ENCODE assay signal across 9 cellular contexts in genomic region chr9:120920495-120921178, GRCh38. TPM values are rescaled to one million over a fixed set of nuclear protein-coding genes. Genes with fewer than 3 reads are reported as not detected.
DNase-seq lines count a peak whose midpoint lies in the region; ATAC-seq and TF ChIP-seq lines count a peak whose summit lies in the region.
"Had no signal": no experiment of that assay in that cellular context is flagged by ENCODE, and none has a peak within 500 bp of the region (broad histone marks: within the 10 kb centered on the region; RNA-seq: fewer than 3 reads in every experiment).

No MANE protein-coding gene starts in this region.

- H3K27ac ChIP-seq in OCI-LY7 (ENCODE audit: low read depth, low read length, poor library complexity, severe bottlenecking) (peak overlapping the region; percentile 29), dorsolateral prefrontal cortex (peak overlapping the region in 39 of 59 donors; percentile 11 to 99 (median 89)), subcutaneous abdominal adipose tissue (ENCODE audit: low read depth, low read length) (peak overlapping the region; percentile 49)

- H3K4me3 Mint-ChIP-seq in activated naive CD4-positive, alpha-beta T cell treated with anti-CD3 and anti-CD28 coated beads for 36 hours: peak overlapping the region; percentile 92

- no peaks in the 10 kb centered on the region for H4K20me1 ChIP-seq in OCI-LY7 (ENCODE audit: insufficient read depth, low read length)

- no TSS peak for BruUV-seq in OCI-LY7 (replicated peaks; lab: Mats Ljungman, UMichigan)

- H2AFZ ChIP-seq in OCI-LY7 (ENCODE audit: low read length): 0 out of 2 replicates have a peak overlapping the region, but pooled peaks have one; percentile 52

- H3K36me3 ChIP-seq in OCI-LY7 (ENCODE audit: insufficient read depth, low read length) (peaks cover 42% of the 10 kb centered on the region), subcutaneous abdominal adipose tissue (ENCODE audit: control insufficient read depth in 5 of 5, insufficient read depth in 5 of 5, low read length in 5 of 5) (no peaks in the 10 kb centered on the region)

- peak overlapping the region; percentile 59 for H3K4me2 ChIP-seq in OCI-LY7 (ENCODE audit: low read length)

- peak; percentile 61 for DNase-seq in activated naive CD4-positive, alpha-beta T cell treated with anti-CD3 and anti-CD28 coated beads for 36 hours
- DNase-seq in activated naive CD4-positive, alpha-beta T cell treated with anti-CD3 and anti-CD28 coated beads, Interleukin-2, amount 50 U/mL, for 16 hours: no peak
- DNase-seq in OCI-LY7 (ENCODE audit: low spot score) (no peak), dorsolateral prefrontal cortex (no peak), cerebellum (ENCODE audit: low spot score) (no peak), Ammon's horn (ENCODE audit: low spot score) (no peak)
- DNase-seq: occipital lobe had no signal

- peaks cover 81% of the 10 kb centered on the region for H3K4me1 Mint-ChIP-seq in activated naive CD4-positive, alpha-beta T cell treated with anti-CD3 and anti-CD28 coated beads for 36 hours (ENCODE audit: low read depth)

- CTCF ChIA-PET in activated naive CD4-positive, alpha-beta T cell treated with anti-CD3 and anti-CD28 coated beads for 36 hours (lab: Charles Lee): interaction anchor here (0.6 to 3.1 kb wide), 4 partner anchors 8 to 637 kb away, joined by 3 to 9 read pairs (median 4); no protein-coding TSS in a partner anchor
- CTCF ChIA-PET in OCI-LY7 (lab: Charles Lee; ENCODE audit: unreplicated experiment): interaction anchor here (0.6 to 1.3 kb wide), 4 partner anchors 9 to 75 kb away, joined by 4 to 9 read pairs (median 6); no protein-coding TSS in a partner anchor

- intact Hi-C loops in activated naive CD4-positive, alpha-beta T cell treated with anti-CD3 and anti-CD28 coated beads for 36 hours (cut with micrococcal nuclease): no loop called here
- intact Hi-C loops in OCI-LY7 (cut with micrococcal nuclease; ENCODE audit: unreplicated experiment): loop anchor here (10.0 kb wide), 1 partner anchor 1024 kb away; no protein-coding TSS in a partner anchor
- intact Hi-C loops in dorsolateral prefrontal cortex (cut with DNase I): loop anchor here in 1 of 2 donors (10.0 kb wide), 1 partner anchor 296 kb away; no protein-coding TSS in a partner anchor

- H3K9me2 ChIP-seq in OCI-LY7 (ENCODE audit: insufficient read depth, low read length): no peaks in the 10 kb centered on the region

- no peaks in the 10 kb centered on the region for H3K79me2 ChIP-seq in OCI-LY7 (ENCODE audit: insufficient read depth, low read depth, low read length)

- peaks cover 94% of the 10 kb centered on the region for H3K36me3 Mint-ChIP-seq in activated naive CD4-positive, alpha-beta T cell treated with anti-CD3 and anti-CD28 coated beads for 36 hours (ENCODE audit: low read depth)

- no peaks in the 10 kb centered on the region for H3K27me3 ChIP-seq in dorsolateral prefrontal cortex
- no peaks in the 10 kb centered on the region for H3K27me3 ChIP-seq in subcutaneous abdominal adipose tissue (ENCODE audit: control insufficient read depth in 5 of 5, insufficient read depth in 4 of 5, low read length in 5 of 5)

- H3K4me3 ChIP-seq in OCI-LY7 (ENCODE audit: low read depth, low read length, poor library complexity, severe bottlenecking) (no peak overlapping the region), dorsolateral prefrontal cortex (no peak overlapping the region), subcutaneous abdominal adipose tissue (ENCODE audit: low read depth in 1 of 5, low read length in 5 of 5) (peak overlapping the region in 1 of 5 donors; percentile 7)

- H3K9ac ChIP-seq in subcutaneous abdominal adipose tissue (ENCODE audit: low read length in 5 of 5): no peak overlapping the region

- H3K27me3 Mint-ChIP-seq in activated naive CD4-positive, alpha-beta T cell treated with anti-CD3 and anti-CD28 coated beads for 36 hours (ENCODE audit: low read depth): no peaks in the 10 kb centered on the region

- peak overlapping the region; percentile 98 for H3K27ac Mint-ChIP-seq in activated naive CD4-positive, alpha-beta T cell treated with anti-CD3 and anti-CD28 coated beads for 36 hours

- peaks cover 69% of the 10 kb centered on the region for H3K4me1 ChIP-seq in OCI-LY7 (ENCODE audit: insufficient read depth, low read length, poor library complexity, severe bottlenecking)
- H3K4me1 ChIP-seq in subcutaneous abdominal adipose tissue (ENCODE audit: control insufficient read depth in 5 of 5, insufficient read depth in 5 of 5, low read length in 5 of 5): peaks cover 4 to 35% (median 31%) of the 10 kb centered on the region in 5 donors

- H3K9me3 ChIP-seq in OCI-LY7 (ENCODE audit: low read length): no peaks in the 10 kb centered on the region
- peaks cover 0 to 4% (median 0%) of the 10 kb centered on the region in 5 donors for H3K9me3 ChIP-seq in subcutaneous abdominal adipose tissue (ENCODE audit: control insufficient read depth in 5 of 5, low read length in 5 of 5)

- no peak for TF ChIP-seq CTCF in OCI-LY7 (conservative IDR thresholded peaks at IDR 0.05; ENCODE audit: low read length)
- no peak for TF ChIP-seq CTCF in dorsolateral prefrontal cortex (IDR thresholded peaks at IDR 0.05 in 54 of 56, conservative IDR thresholded peaks at IDR 0.05 in 2 of 56; ENCODE audit: low read depth in 1 of 56, partially characterized antibody in 56 of 56)

- POLR2A ChIA-PET in OCI-LY7 (lab: Charles Lee): interaction anchor here (0.8 to 21.2 kb wide), 10 partner anchors 9 to 161 kb away, joined by 3 to 372 read pairs (median 5); no protein-coding TSS in a partner anchor

- no peak for ATAC-seq in HG03571 (IDR thresholded peaks at IDR 0.05; ENCODE audit: unreplicated experiment)

- no peaks in the 10 kb centered on the region for H3K9me3 Mint-ChIP-seq in activated naive CD4-positive, alpha-beta T cell treated with anti-CD3 and anti-CD28 coated beads for 36 hours

RNA-seq across cellular contexts. Expression of gene TRAF1, which starts 6.0 kb away (rescaled TPM):
- 10 to 100 TPM; 80.6 to 85.0 TPM for total RNA-seq in activated naive CD4-positive, alpha-beta T cell treated with anti-CD3 and anti-CD28 coated beads for 36 hours
- total RNA-seq in OCI-LY7 (2014; rRNA removed; shearing (Covaris generic)): 23.7 and 24.2 TPM in 2 replicates
- total RNA-seq in OCI-LY7 (2022) (40.3 and 50.5 TPM in 2 replicates), dorsolateral prefrontal cortex (10 to 100 TPM in 57 of 120 experiments, 1 to 10 TPM in 63; 3.8 to 25.3 (median 9.8) TPM), cerebellum (3.6 TPM)

RNA-seq across cellular contexts. Expression of gene PHF19, which starts 43.6 kb away (rescaled TPM):
- total RNA-seq in activated naive CD4-positive, alpha-beta T cell treated with anti-CD3 and anti-CD28 coated beads for 36 hours: 100 to 1,000 TPM; 289 to 295 TPM
- total RNA-seq in OCI-LY7 (2014; rRNA removed; shearing (Covaris generic)): 102 and 108 TPM in 2 replicates
- 211 and 214 TPM in 2 replicates for total RNA-seq in OCI-LY7 (2022)
- total RNA-seq in dorsolateral prefrontal cortex: 100 to 1,000 TPM in 2 of 120 experiments, 10 to 100 TPM in 118; 18.7 to 119 (median 39.5) TPM
- 20.5 TPM for total RNA-seq in cerebellum

Comparison
In these comparisons a context has a peak if more than half of its experiments do, and no peak if none do; other contexts are left out.
1. H3K27ac ChIP-seq: peak in every context shown above with its lines; median percentile 89 in dorsolateral prefrontal cortex; 49 in subcutaneous abdominal adipose tissue; 29 in OCI-LY7.